8 cellular contexts compared by ENCODE assay signal in the genomic region with DNA sequence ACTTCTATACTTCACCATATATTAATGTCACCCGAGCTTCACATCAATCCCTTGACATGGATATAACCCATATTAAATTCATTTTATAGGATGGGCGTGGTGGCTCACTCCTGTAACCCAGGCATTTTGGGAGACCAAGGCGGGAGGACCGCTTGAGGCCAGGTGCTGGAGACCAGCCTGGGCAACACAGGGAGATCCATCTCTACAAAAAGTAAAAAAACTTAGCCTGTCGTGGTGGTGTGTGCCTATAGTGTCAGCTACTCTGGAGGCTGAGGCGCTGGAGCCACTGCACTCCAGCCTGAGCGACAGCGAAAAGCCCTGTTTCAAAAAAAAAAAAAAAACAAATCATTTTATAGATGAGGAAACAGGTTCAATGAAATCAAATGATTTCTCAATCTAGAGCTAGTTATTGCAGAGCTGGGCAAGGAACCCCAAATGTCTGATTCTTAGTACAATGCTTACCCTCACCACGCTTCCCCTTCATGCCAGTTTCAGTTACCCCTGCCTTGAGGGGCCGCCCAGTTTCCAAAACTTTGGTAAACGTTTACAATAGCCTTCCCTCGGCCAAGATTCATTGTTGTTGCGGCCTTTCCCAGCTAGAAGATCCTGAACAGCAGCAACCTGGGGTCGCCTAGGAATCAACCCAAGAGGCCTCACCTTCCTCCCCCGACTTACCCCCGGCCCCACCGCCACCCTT. TPM values are rescaled to one million over a fixed set of nuclear protein-coding genes. Genes with fewer than 3 reads are reported as not detected.
DNase-seq lines count a peak whose midpoint lies in the region; ATAC-seq and TF ChIP-seq lines count a peak whose summit lies in the region.

No MANE protein-coding gene starts in this region.

- intact Hi-C loops in CD4-positive, alpha-beta T cell (cut with DNase I, micrococcal nuclease): loop anchor here (1.0 to 2.0 kb wide), 4 partner anchors 14 to 267 kb away; partner anchors contain the start of genes CDH24 (in 1 of the 2) and OXA1L (in 1 of the 2)
- intact Hi-C loops in dorsolateral prefrontal cortex (cut with DNase I): loop anchor here (2.0 kb wide), 2 partner anchors 27 to 61 kb away; partner anchors contain the start of genes ACIN1 (in 1 of the 2) and C14orf119 (in 1 of the 2)

- peak overlapping the region; percentile 75 for H3K27ac ChIP-seq in CD4-positive, alpha-beta T cell (ENCODE audit: low read depth, low read length)
- peak overlapping the region; percentile 87 to 100 (median 98) for H3K27ac ChIP-seq in dorsolateral prefrontal cortex

- H3K4me3 ChIP-seq in MG63 (peak overlapping the region; percentile 80), dorsolateral prefrontal cortex (peak overlapping the region; percentile 68 to 100 (median 91))

- no peaks in the 10 kb centered on the region for H3K27me3 Mint-ChIP-seq in CD4-positive, alpha-beta T cell
- H3K27me3 Mint-ChIP-seq in nephron progenitor cell (ENCODE audit: low read depth, poor library complexity): no peaks in the 10 kb centered on the region

- ATAC-seq in CD4-positive, alpha-beta T cell (ENCODE audit: poor library complexity): no peak
- ATAC-seq in HG03025 (IDR thresholded peaks at IDR 0.05; ENCODE audit: low FRiP score, unreplicated experiment) (no peak), HG02763 (IDR thresholded peaks at IDR 0.05; ENCODE audit: unreplicated experiment) (no peak)

- peaks cover 33% of the 10 kb centered on the region for H3K36me3 ChIP-seq in MG63

- DNase-seq in CD4-positive, alpha-beta T cell: no peak
- DNase-seq in MG63 (no peak), dorsolateral prefrontal cortex (no peak), nephron progenitor cell (no peak), ecto neural progenitor cell (ENCODE audit: low spot score) (no peak), Ammon's horn (ENCODE audit: low spot score) (no peak)

- TF ChIP-seq CTCF in CD4-positive, alpha-beta T cell (IDR thresholded peaks at IDR 0.05): no peak
- no peak for TF ChIP-seq CTCF in dorsolateral prefrontal cortex (IDR thresholded peaks at IDR 0.05 in 54 of 56, conservative IDR thresholded peaks at IDR 0.05 in 2 of 56; ENCODE audit: low read depth in 1 of 56, partially characterized antibody in 56 of 56)
- TF ChIP-seq CTCF in nephron progenitor cell (IDR thresholded peaks at IDR 0.05): no peak

- H3K36me3 Mint-ChIP-seq in CD4-positive, alpha-beta T cell (ENCODE audit: low read depth): peaks cover 36% of the 10 kb centered on the region
- H3K36me3 Mint-ChIP-seq in nephron progenitor cell (ENCODE audit: low read depth): peaks cover 37% of the 10 kb centered on the region

- H3K4me1 Mint-ChIP-seq in CD4-positive, alpha-beta T cell (ENCODE audit: low read depth): peaks cover 43% of the 10 kb centered on the region
- H3K4me1 Mint-ChIP-seq in nephron progenitor cell: peaks cover 60% of the 10 kb centered on the region

- CTCF ChIA-PET in CD4-positive, alpha-beta T cell (lab: Charles Lee): interaction anchor here (1.2 to 2.5 kb wide), 5 partner anchors 24 to 147 kb away, joined by 3 to 16 read pairs (median 5); partner anchors contain the start of gene CDH24

- H3K9me3 ChIP-seq in CD4-positive, alpha-beta T cell (ENCODE audit: control insufficient read depth, low read length): no peaks in the 10 kb centered on the region
- no peaks in the 10 kb centered on the region for H3K9me3 ChIP-seq in MG63

- H3K27me3 ChIP-seq in CD4-positive, alpha-beta T cell (ENCODE audit: control insufficient read depth, insufficient read depth, low read length): no peaks in the 10 kb centered on the region
- H3K27me3 ChIP-seq in MG63 (no peaks in the 10 kb centered on the region), dorsolateral prefrontal cortex (no peaks in the 10 kb centered on the region)

- no peaks in the 10 kb centered on the region for H3K9me3 Mint-ChIP-seq in CD4-positive, alpha-beta T cell
- H3K9me3 Mint-ChIP-seq in nephron progenitor cell: no peaks in the 10 kb centered on the region

- H3K27ac Mint-ChIP-seq in CD4-positive, alpha-beta T cell: peak overlapping the region; percentile 92
- peak overlapping the region; percentile 99 for H3K27ac Mint-ChIP-seq in nephron progenitor cell

- peak overlapping the region; percentile 90 for H3K4me3 Mint-ChIP-seq in CD4-positive, alpha-beta T cell
- peak overlapping the region; percentile 88 for H3K4me3 Mint-ChIP-seq in nephron progenitor cell

- POLR2A ChIA-PET in CD4-positive, alpha-beta T cell (lab: Charles Lee): interaction anchor here (0.8 to 5.3 kb wide), 12 partner anchors 10 to 287 kb away, joined by 3 to 65 read pairs (median 6); partner anchors contain the start of genes ACIN1, AJUBA, C14orf119 and PABPN1

RNA-seq across cellular contexts. Expression of gene PSMB5, which starts 0.8 kb away (rescaled TPM):
- 10 to 100 TPM; 20.1 to 24.5 TPM for total RNA-seq in CD4-positive, alpha-beta T cell
- 170 and 273 TPM in 2 replicates for total RNA-seq in MG63 (2014; rRNA removed; shearing (Covaris generic); ENCODE audit: low replicate concordance)
- 100 to 1,000 TPM in 60 of 120 experiments, 10 to 100 TPM in 60; 63.4 to 136 (median 100) TPM for total RNA-seq in dorsolateral prefrontal cortex

RNA-seq across cellular contexts. Expression of gene PSMB11, which starts 8.1 kb away (rescaled TPM):
- under 1 TPM; 0.16 to 0.31 TPM for total RNA-seq in CD4-positive, alpha-beta T cell
- total RNA-seq in MG63 (2014; rRNA removed; shearing (Covaris generic); ENCODE audit: low replicate concordance): not detected in 2 replicates
- under 1 TPM in 4 of 120 experiments, not detected in 116; 0.17 to 0.43 (median 0.22) TPM for total RNA-seq in dorsolateral prefrontal cortex

RNA-seq across cellular contexts. Expression of gene CDH24, which starts 23.4 kb away (rescaled TPM):
- total RNA-seq in CD4-positive, alpha-beta T cell: 1 to 10 TPM; 3.3 to 3.7 TPM
- total RNA-seq in MG63 (2014; rRNA removed; shearing (Covaris generic); ENCODE audit: low replicate concordance): 1.4 and 1.9 TPM in 2 replicates
- 10 to 100 TPM in 40 of 120 experiments, 1 to 10 TPM in 80; 4.3 to 15.9 (median 8.8) TPM for total RNA-seq in dorsolateral prefrontal cortex

RNA-seq across cellular contexts. Expression of gene C14orf93, which starts 24.0 kb away (rescaled TPM):
- 1 to 10 TPM; 7.6 to 8.4 TPM for total RNA-seq in CD4-positive, alpha-beta T cell
- total RNA-seq in MG63 (2014; rRNA removed; shearing (Covaris generic); ENCODE audit: low replicate concordance): 3.7 and 12.3 TPM in 2 replicates
- 10 to 100 TPM in 12 of 120 experiments, 1 to 10 TPM in 108; 2.6 to 11.8 (median 6.5) TPM for total RNA-seq in dorsolateral prefrontal cortex

RNA-seq across cellular contexts. Expression of gene AJUBA, which starts 51.6 kb away (rescaled TPM):
- 1 to 10 TPM in 1 of 2 experiments, under 1 TPM in 1; 0.67 to 1.1 TPM for total RNA-seq in CD4-positive, alpha-beta T cell
- 60.8 and 69.6 TPM in 2 replicates for total RNA-seq in MG63 (2014; rRNA removed; shearing (Covaris generic); ENCODE audit: low replicate concordance)
- total RNA-seq in dorsolateral prefrontal cortex: 1 to 10 TPM in 101 of 120 experiments, under 1 TPM in 19; 0.21 to 9.0 (median 1.9) TPM
